9 cellular contexts compared by ENCODE assay signal in the genomic region with DNA sequence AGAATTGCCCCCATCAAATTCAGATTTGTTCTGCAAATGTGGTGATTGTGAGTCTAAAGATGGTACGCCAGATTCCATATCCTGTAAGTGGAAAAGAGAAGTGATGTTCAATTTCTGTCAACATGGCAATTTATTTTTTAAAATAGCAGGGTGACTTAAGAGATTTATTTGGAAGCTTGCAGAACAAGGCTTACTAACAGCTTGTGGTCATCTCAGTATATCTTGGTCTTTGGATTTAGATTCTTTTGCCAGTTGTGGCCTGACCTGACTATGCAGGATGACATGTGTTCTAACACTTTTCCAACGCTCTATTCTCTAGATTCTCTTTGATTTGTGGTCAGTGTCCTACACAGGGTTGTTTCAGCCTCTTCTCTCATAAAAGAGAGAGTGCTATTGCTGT.
A peak's percentile ranks its signal among the peaks of the same experiment; 100 is the strongest.
DNase-seq lines count a peak whose midpoint lies in the region; ATAC-seq and TF ChIP-seq lines count a peak whose summit lies in the region.
"Had no signal": no experiment of that assay in that cellular context is flagged by ENCODE, and none has a peak within 500 bp of the region (broad histone marks: within the 10 kb centered on the region; RNA-seq: fewer than 3 reads in every experiment).

No MANE protein-coding gene starts in this region.

- TF ChIP-seq CTCF in gastrocnemius medialis (IDR thresholded peaks at IDR 0.05 in 4 of 5, conservative IDR thresholded peaks at IDR 0.05 in 1 of 5) (no peak), WTC11 (IDR thresholded peaks at IDR 0.05) (no peak), esophagus squamous epithelium (IDR thresholded peaks at IDR 0.05) (no peak)

- H3K27ac ChIP-seq in epithelial cell of prostate (peak overlapping the region; percentile 96), gastrocnemius medialis (peak overlapping the region; percentile 78 to 87 (median 83)), esophagus squamous epithelium (peak overlapping the region in 1 of 4 donors; percentile 25)

- no peak for DNase-seq in activated T-cell treated with anti-CD3 and anti-CD28 coated beads, Interleukin-2, amount 50 U/mL, for 24 hours
- DNase-seq in activated T-cell treated with anti-CD3 and anti-CD28 coated beads, Interleukin-2, amount 50 U/mL, for 1 hour, result no peak
- DNase-seq in RPMI7951 (ENCODE audit: low read depth) (peak; percentile 64), epithelial cell of prostate (ENCODE audit: low read depth, low spot score) (no peak), gastrocnemius medialis (no peak), anterior cingulate cortex (lab: John Stamatoyannopoulos, UW) (no peak), WTC11 (ENCODE audit: low spot score) (no peak), esophagus squamous epithelium (lab: John Stamatoyannopoulos, UW) (no peak)
- DNase-seq: kidney glomerular epithelial cell had no signal

- no peak overlapping the region for H3K4me3 ChIP-seq in gastrocnemius medialis
- H3K4me3 ChIP-seq in esophagus squamous epithelium, result no peak overlapping the region

- H3K4me1 ChIP-seq in gastrocnemius medialis (peaks cover 66 to 73% of the 10 kb centered on the region in 2 donors), esophagus squamous epithelium (peaks cover 0 to 27% (median 17%) of the 10 kb centered on the region in 3 donors)

- H3K4me1 Mint-ChIP-seq in activated T-cell treated with anti-CD3 and anti-CD28 coated beads, Interleukin-2, amount 50 U/mL, for 24 hours (ENCODE audit: low read depth), result peaks cover 56% of the 10 kb centered on the region
- H3K4me1 Mint-ChIP-seq in WTC11, result peaks cover 15% of the 10 kb centered on the region

- TF ChIP-seq POLR2A in gastrocnemius medialis (IDR thresholded peaks at IDR 0.05) (peak in 1 of 2 donors; percentile 46), esophagus squamous epithelium (IDR thresholded peaks at IDR 0.05) (no peak)

- peak; percentile 83 to 90 for ATAC-seq in gastrocnemius medialis
- ATAC-seq in WTC11, result no peak

- intact Hi-C loops in gastrocnemius medialis (cut with DNase I; ENCODE audit: low total_unique reads), result no loop called here
- intact Hi-C loops in esophagus squamous epithelium (cut with DNase I), result no loop called here

- peak overlapping the region; percentile 44 for H3K27ac Mint-ChIP-seq in activated T-cell treated with anti-CD3 and anti-CD28 coated beads, Interleukin-2, amount 50 U/mL, for 24 hours
- no peak overlapping the region for H3K27ac Mint-ChIP-seq in WTC11

- CTCF ChIA-PET in WTC11 (lab: Charles Lee), result no interaction called here

- POLR2A ChIA-PET in WTC11 (lab: Charles Lee), result interaction anchor here (0.6 kb wide), 1 partner anchor 88 kb away, joined by 6 read pairs; no protein-coding TSS in a partner anchor

- in situ Hi-C loops in gastrocnemius medialis (cut with MboI; ENCODE audit: low sequenced_read_pairs in 4 of 4), result no loop called here

- H3K9me3 Mint-ChIP-seq in activated T-cell treated with anti-CD3 and anti-CD28 coated beads, Interleukin-2, amount 50 U/mL, for 24 hours, result peaks cover 3% of the 10 kb centered on the region
- H3K9me3 Mint-ChIP-seq in WTC11, result no peaks in the 10 kb centered on the region

- H3K9me3 ChIP-seq in gastrocnemius medialis, result no peaks in the 10 kb centered on the region
- no peaks in the 10 kb centered on the region for H3K9me3 ChIP-seq in esophagus squamous epithelium

- no peaks in the 10 kb centered on the region for H3K36me3 Mint-ChIP-seq in activated T-cell treated with anti-CD3 and anti-CD28 coated beads, Interleukin-2, amount 50 U/mL, for 24 hours (ENCODE audit: low read depth)
- peaks cover 3% of the 10 kb centered on the region; the same call in 1 of the 2 replicates for H3K36me3 Mint-ChIP-seq in WTC11

- peaks cover 12% of the 10 kb centered on the region for H3K27me3 Mint-ChIP-seq in activated T-cell treated with anti-CD3 and anti-CD28 coated beads, Interleukin-2, amount 50 U/mL, for 24 hours
- no peaks in the 10 kb centered on the region for H3K27me3 Mint-ChIP-seq in WTC11 (ENCODE audit: low read depth)

- H3K27me3 ChIP-seq in gastrocnemius medialis (no peaks in the 10 kb centered on the region), esophagus squamous epithelium (no peaks in the 10 kb centered on the region)

- WGBS in esophagus squamous epithelium, 2 donors, result 68 to 78% methylated on average over 2 of the region's 2 CpGs

- no peak overlapping the region for H3K4me3 Mint-ChIP-seq in activated T-cell treated with anti-CD3 and anti-CD28 coated beads, Interleukin-2, amount 50 U/mL, for 24 hours
- no peak overlapping the region for H3K4me3 Mint-ChIP-seq in WTC11

- H3K36me3 ChIP-seq in gastrocnemius medialis (no peaks in the 10 kb centered on the region), esophagus squamous epithelium (no peaks in the 10 kb centered on the region)

TF ChIP-seq in WTC11, 78 proteins besides CTCF, POLR2A, EP300 and RAD21:
- TF ChIP-seq FOXJ3 (CRISPR knock-in tag; IDR thresholded peaks at IDR 0.05; ENCODE audit: borderline replicate concordance), result no peak
- no peak for TF ChIP-seq CREB1 (CRISPR knock-in tag; IDR thresholded peaks at IDR 0.05)
- TF ChIP-seq, protein P1, sequence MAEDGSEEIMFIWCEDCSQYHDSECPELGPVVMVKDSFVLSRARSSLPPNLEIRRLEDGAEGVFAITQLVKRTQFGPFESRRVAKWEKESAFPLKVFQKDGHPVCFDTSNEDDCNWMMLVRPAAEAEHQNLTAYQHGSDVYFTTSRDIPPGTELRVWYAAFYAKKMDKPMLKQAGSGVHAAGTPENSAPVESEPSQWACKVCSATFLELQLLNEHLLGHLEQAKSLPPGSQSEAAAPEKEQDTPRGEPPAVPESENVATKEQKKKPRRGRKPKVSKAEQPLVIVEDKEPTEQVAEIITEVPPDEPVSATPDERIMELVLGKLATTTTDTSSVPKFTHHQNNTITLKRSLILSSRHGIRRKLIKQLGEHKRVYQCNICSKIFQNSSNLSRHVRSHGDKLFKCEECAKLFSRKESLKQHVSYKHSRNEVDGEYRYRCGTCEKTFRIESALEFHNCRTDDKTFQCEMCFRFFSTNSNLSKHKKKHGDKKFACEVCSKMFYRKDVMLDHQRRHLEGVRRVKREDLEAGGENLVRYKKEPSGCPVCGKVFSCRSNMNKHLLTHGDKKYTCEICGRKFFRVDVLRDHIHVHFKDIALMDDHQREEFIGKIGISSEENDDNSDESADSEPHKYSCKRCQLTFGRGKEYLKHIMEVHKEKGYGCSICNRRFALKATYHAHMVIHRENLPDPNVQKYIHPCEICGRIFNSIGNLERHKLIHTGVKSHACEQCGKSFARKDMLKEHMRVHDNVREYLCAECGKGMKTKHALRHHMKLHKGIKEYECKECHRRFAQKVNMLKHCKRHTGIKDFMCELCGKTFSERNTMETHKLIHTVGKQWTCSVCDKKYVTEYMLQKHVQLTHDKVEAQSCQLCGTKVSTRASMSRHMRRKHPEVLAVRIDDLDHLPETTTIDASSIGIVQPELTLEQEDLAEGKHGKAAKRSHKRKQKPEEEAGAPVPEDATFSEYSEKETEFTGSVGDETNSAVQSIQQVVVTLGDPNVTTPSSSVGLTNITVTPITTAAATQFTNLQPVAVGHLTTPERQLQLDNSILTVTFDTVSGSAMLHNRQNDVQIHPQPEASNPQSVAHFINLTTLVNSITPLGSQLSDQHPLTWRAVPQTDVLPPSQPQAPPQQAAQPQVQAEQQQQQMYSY (CRISPR knock-in tag; IDR thresholded peaks at IDR 0.05), result no peak
- no peak for TF ChIP-seq SOX15 (CRISPR knock-in tag; IDR thresholded peaks at IDR 0.05)
- TF ChIP-seq RELA (CRISPR knock-in tag; IDR thresholded peaks at IDR 0.05; ENCODE audit: borderline replicate concordance), result no peak
